In the genomic region with DNA sequence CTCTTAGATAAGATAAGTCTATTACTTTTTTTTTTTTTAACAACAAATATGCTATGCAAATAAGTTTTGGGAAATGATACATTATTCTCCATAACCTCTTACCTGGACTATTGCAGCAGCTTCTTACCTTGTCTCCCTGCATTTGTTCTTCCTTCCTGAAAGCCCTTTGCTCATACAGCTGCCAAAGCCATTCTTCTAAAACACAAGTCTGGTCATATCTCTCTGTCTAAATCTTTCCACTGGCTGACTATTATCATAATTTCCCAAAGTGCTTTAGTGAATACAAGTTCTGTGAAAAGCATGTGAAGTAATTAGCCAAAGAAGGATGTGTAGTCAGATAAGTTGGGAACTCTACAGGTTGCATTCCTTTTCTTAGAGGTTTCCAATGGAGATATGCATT, we compare ENCODE assay signal across 17 cellular contexts.
"Had no signal": no experiment of that assay in that cellular context is flagged by ENCODE, and none has a peak within 500 bp of the region (broad histone marks: within the 10 kb centered on the region; RNA-seq: fewer than 3 reads in every experiment).

No MANE protein-coding gene starts in this region.

- DNase-seq: effector memory CD4-positive, alpha-beta T cell; head of caudate nucleus; left colon; left ventricle myocardium superior; natural killer cell; posterior cingulate gyrus; small intestine; stimulated activated CD4-positive, alpha-beta T cell treated with anti-CD3 and anti-CD28 coated beads, Interleukin-12 subunit alpha, Interleukin-12 subunit beta, amount 100 ng/mL, for 4 hours; stimulated activated naive CD4-positive, alpha-beta T cell; stomach; substantia nigra; upper lobe of right lung had no signal

- H3K79me2 ChIP-seq: hepatocyte had no signal

- H2AFZ ChIP-seq: hepatocyte had no signal

- H3K9me3 ChIP-seq: upper lobe of right lung, vagina had no signal

- H3K27ac ChIP-seq: hepatocyte, right atrium auricular region, stomach, upper lobe of right lung had no signal

- H3K4me1 ChIP-seq: right atrium auricular region, stomach, upper lobe of right lung had no signal

- H3K4me3 ChIP-seq: esophagus muscularis mucosa, hepatocyte, right atrium auricular region, stomach, upper lobe of right lung, vagina had no signal

- H3K36me3 ChIP-seq: esophagus muscularis mucosa, right atrium auricular region, stomach, upper lobe of right lung, vagina had no signal

- H3K27me3 ChIP-seq: esophagus muscularis mucosa, foreskin keratinocyte, hepatocyte, right atrium auricular region, stomach, upper lobe of right lung, vagina had no signal

- ATAC-seq: left ventricle myocardium superior, natural killer cell, upper lobe of right lung had no signal
